ENCODE assay signal across 1 cellular context in the genomic region with DNA sequence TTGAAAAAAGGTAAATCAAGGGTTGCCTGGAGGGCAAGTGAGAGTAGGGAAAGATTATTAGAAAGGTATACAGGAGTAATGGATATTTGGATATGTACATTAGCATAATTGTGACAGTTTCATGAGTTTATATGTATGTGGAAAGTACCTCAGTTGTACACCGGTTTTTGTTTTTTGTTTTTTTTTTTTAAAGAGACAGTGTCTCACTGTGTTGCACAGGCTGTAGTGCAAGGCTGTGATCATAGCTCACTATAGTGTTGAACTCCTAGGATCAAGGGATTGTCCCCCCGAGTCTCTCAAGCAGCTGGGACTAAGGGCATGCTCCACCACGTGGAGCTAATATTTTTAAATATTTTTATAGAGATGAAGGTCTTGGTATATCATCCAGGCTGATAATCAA.
TF ChIP-seq lines count a peak whose summit lies in the region.

No MANE protein-coding gene starts in this region.

TF ChIP-seq in HepG2, 621 proteins besides CTCF, POLR2A, EP300 and RAD21 (continued from another document):
- TF ChIP-seq, protein P1, sequence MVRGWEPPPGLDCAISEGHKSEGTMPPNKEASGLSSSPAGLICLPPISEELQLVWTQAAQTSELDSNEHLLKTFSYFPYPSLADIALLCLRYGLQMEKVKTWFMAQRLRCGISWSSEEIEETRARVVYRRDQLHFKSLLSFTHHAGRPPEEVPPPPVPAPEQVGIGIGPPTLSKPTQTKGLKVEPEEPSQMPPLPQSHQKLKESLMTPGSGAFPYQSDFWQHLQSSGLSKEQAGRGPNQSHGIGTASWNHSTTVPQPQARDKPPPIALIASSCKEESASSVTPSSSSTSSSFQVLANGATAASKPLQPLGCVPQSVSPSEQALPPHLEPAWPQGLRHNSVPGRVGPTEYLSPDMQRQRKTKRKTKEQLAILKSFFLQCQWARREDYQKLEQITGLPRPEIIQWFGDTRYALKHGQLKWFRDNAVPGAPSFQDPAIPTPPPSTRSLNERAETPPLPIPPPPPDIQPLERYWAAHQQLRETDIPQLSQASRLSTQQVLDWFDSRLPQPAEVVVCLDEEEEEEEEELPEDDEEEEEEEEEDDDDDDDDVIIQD (CRISPR knock-in tag; IDR thresholded peaks at IDR 0.05; ENCODE audit: low read depth) = no peak
- TF ChIP-seq GTF2F1 (IDR thresholded peaks at IDR 0.05; ENCODE audit: low read length) = no peak
- TF ChIP-seq, protein P2, sequence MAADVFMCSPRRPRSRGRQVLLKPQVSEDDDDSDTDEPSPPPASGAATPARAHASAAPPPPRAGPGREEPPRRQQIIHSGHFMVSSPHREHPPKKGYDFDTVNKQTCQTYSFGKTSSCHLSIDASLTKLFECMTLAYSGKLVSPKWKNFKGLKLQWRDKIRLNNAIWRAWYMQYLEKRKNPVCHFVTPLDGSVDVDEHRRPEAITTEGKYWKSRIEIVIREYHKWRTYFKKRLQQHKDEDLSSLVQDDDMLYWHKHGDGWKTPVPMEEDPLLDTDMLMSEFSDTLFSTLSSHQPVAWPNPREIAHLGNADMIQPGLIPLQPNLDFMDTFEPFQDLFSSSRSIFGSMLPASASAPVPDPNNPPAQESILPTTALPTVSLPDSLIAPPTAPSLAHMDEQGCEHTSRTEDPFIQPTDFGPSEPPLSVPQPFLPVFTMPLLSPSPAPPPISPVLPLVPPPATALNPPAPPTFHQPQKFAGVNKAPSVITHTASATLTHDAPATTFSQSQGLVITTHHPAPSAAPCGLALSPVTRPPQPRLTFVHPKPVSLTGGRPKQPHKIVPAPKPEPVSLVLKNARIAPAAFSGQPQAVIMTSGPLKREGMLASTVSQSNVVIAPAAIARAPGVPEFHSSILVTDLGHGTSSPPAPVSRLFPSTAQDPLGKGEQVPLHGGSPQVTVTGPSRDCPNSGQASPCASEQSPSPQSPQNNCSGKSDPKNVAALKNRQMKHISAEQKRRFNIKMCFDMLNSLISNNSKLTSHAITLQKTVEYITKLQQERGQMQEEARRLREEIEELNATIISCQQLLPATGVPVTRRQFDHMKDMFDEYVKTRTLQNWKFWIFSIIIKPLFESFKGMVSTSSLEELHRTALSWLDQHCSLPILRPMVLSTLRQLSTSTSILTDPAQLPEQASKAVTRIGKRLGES (CRISPR knock-in tag; IDR thresholded peaks at IDR 0.05; ENCODE audit: borderline replicate concordance) = no peak
- TF ChIP-seq, protein P3, sequence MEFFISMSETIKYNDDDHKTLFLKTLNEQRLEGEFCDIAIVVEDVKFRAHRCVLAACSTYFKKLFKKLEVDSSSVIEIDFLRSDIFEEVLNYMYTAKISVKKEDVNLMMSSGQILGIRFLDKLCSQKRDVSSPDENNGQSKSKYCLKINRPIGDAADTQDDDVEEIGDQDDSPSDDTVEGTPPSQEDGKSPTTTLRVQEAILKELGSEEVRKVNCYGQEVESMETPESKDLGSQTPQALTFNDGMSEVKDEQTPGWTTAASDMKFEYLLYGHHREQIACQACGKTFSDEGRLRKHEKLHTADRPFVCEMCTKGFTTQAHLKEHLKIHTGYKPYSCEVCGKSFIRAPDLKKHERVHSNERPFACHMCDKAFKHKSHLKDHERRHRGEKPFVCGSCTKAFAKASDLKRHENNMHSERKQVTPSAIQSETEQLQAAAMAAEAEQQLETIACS (CRISPR knock-in tag; IDR thresholded peaks at IDR 0.05) = no peak
- no peak for TF ChIP-seq HNF4G (IDR thresholded peaks at IDR 0.05; ENCODE audit: borderline replicate concordance, low read depth, low read length)
- TF ChIP-seq HNF4G (CRISPR knock-in tag; IDR thresholded peaks at IDR 0.05; ENCODE audit: borderline replicate concordance, low read depth) = no peak
TF ChIP-seq in HepG2: peak in this region for 0.
